2 cellular contexts compared by ENCODE assay signal in genomic region chr6:42511803-42512422, GRCh38.
A peak's percentile ranks its signal among the peaks of the same experiment; 100 is the strongest.
TF ChIP-seq lines count a peak whose summit lies in the region.

No MANE protein-coding gene starts in this region.

TF ChIP-seq in HCT116, 20 proteins besides CTCF, POLR2A, EP300 and RAD21:
- TF ChIP-seq TCF7L2 (IDR thresholded peaks at IDR 0.05; ENCODE audit: borderline replicate concordance, extremely low read depth, insufficient read depth, insufficient read length) (no peak), EZH2phosphoT487 (IDR thresholded peaks at IDR 0.05; ENCODE audit: borderline replicate concordance) (no peak), SIN3A (IDR thresholded peaks at IDR 0.05; ENCODE audit: low read depth) (no peak)

TF ChIP-seq in K562, 482 proteins besides CTCF, POLR2A, EP300 and RAD21:
- TF ChIP-seq PHB2 (IDR thresholded peaks at IDR 0.05; ENCODE audit: low read depth): no peak
- no peak for TF ChIP-seq CGGBP1 (CRISPR knock-in tag; IDR thresholded peaks at IDR 0.05)
- TF ChIP-seq HNRNPL (IDR thresholded peaks at IDR 0.05; ENCODE audit: low read depth, low read length): no peak
- no peak for TF ChIP-seq GABPB2 (CRISPR knock-in tag; conservative IDR thresholded peaks at IDR 0.05)
- no peak for TF ChIP-seq NR0B1 (IDR thresholded peaks at IDR 0.05; ENCODE audit: partially characterized antibody)
- no peak for TF ChIP-seq CTCFL (IDR thresholded peaks at IDR 0.05; ENCODE audit: borderline replicate concordance, insufficient read depth, low read depth, low read length, poor library complexity, severe bottlenecking)
- TF ChIP-seq MAZ (CRISPR knock-in tag; conservative IDR thresholded peaks at IDR 0.05 in 1 of 2, IDR thresholded peaks at IDR 0.05 in 1 of 2): no peak
- 0 out of 2 replicates have a peak, but pooled peaks have one; percentile 21 for TF ChIP-seq ZC3H11A (IDR thresholded peaks at IDR 0.05; ENCODE audit: low read depth, low read length)
